Comparison of ENCODE assay signal across 9 cellular contexts in the genomic region with DNA sequence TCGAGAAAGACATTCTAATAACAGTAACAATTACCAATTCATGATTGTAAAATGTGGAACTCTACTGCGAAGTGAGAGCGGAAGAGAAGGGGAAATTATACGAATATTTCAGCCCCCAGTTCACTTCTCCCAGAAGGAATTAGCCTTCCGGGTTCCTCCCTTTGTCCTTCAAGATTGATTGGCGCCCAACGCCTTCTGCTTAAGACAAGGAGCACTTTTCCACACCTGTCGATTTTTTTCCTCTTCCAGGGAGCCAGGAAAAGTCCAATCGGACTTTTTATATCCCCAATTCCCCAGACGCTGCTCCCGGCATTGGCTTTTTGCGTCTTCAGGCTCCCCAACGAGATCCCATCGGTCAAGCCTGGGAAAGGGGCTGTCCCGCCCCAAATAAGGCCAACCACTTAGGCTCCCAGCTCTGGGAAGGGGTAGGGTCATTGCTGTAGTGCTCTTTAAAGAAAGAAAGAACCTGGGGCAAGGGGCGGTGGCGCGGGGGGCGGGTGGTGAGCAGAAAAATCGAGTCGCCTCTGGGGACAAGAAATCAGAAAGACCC. TPM values are rescaled to one million over a fixed set of nuclear protein-coding genes. Genes with fewer than 3 reads are reported as not detected.
DNase-seq lines count a peak whose midpoint lies in the region; FAIRE-seq and TF ChIP-seq lines count a peak whose summit lies in the region.
"Had no signal": no experiment of that assay in that cellular context is flagged by ENCODE, and none has a peak within 500 bp of the region (broad histone marks: within the 10 kb centered on the region; RNA-seq: fewer than 3 reads in every experiment).

No MANE protein-coding gene starts in this region.

- H3K36me3 Mint-ChIP-seq in mesothelial cell of epicardium, result no peaks in the 10 kb centered on the region

- no peak overlapping the region for H2BK20ac ChIP-seq in H1 (ENCODE audit: low read length)

- H2BK120ac ChIP-seq in H1 (replicated peaks; ENCODE audit: low read depth, low read length), result no peak overlapping the region

- TF ChIP-seq CTCF in H1 (IDR thresholded peaks at IDR 0.05; ENCODE audit: control extremely low read depth in 1 of 3, insufficient read depth in 1 of 3, low read depth in 1 of 3, low read length in 3 of 3) (no peak), mesothelial cell of epicardium (IDR thresholded peaks at IDR 0.05; ENCODE audit: unreplicated experiment) (no peak), tibial nerve (IDR thresholded peaks at IDR 0.05) (no peak), GM13976 (IDR thresholded peaks at IDR 0.05; ENCODE audit: borderline replicate concordance, control extremely low read depth, extremely low read depth, insufficient read depth, missing control alignments) (no peak)

- peak; percentile 28 for FAIRE-seq in H1 (lab: Jason Lieb, UNC)

- H3K79me1 ChIP-seq in H1 (ENCODE audit: low read depth, low read length), result peaks cover 5% of the 10 kb centered on the region; the same call in 1 of the 2 replicates

- no peak overlapping the region for H4K91ac ChIP-seq in H1 (replicated peaks; ENCODE audit: insufficient read length, low read length)

- H4K20me1 ChIP-seq in H1 (replicated peaks in 1 of 2; ENCODE audit: control insufficient read depth in 1 of 2, insufficient read depth in 2 of 2, low read length in 2 of 2), result peaks cover 0 to 2% of the 10 kb centered on the region in 2 experiments

- peak overlapping the region; percentile 59; the same call in 1 of the 2 replicates for H2AFZ ChIP-seq in H1 (ENCODE audit: low read length)

- H3K4me3 ChIP-seq in H1 (ENCODE audit: extremely low read depth in 1 of 4, insufficient read depth in 2 of 4, low read depth in 3 of 4, low read length in 4 of 4) (peak overlapping the region; percentile 76 to 97 (median 84)), tibial nerve (peak overlapping the region; percentile 35 to 58 (median 54))

- H3K4ac ChIP-seq in H1 (replicated peaks; ENCODE audit: insufficient read length, low read depth, low read length), result no peak overlapping the region

- H3K9me3 ChIP-seq in H1 (ENCODE audit: insufficient read depth in 2 of 2, low read depth in 1 of 2, low read length in 1 of 2) (no peaks in the 10 kb centered on the region), tibial nerve (no peaks in the 10 kb centered on the region)

- peaks cover 3% of the 10 kb centered on the region; the same call in 1 of the 2 replicates for H3K23me2 ChIP-seq in H1 (ENCODE audit: low read depth, low read length)

- in situ Hi-C loops in GM13976 (cut with MboI; ENCODE audit: low sequenced_read_pairs, unreplicated experiment), result no loop called here

- H3K4me1 Mint-ChIP-seq in mesothelial cell of epicardium, result peaks cover 50% of the 10 kb centered on the region

- TF ChIP-seq EP300 in H1 (IDR thresholded peaks at IDR 0.05; ENCODE audit: borderline replicate concordance in 1 of 2, low read depth in 2 of 2, low read length in 2 of 2) (no peak), tibial nerve (IDR thresholded peaks at IDR 0.05) (no peak)

- H3K9ac ChIP-seq in H1 (replicated peaks in 1 of 4; ENCODE audit: extremely low read depth in 1 of 4, low read depth in 3 of 4, low read length in 3 of 4), result peak overlapping the region; percentile 80 to 95 (median 81)

- no peak overlapping the region for H3K56ac ChIP-seq in H1 (replicated peaks; ENCODE audit: insufficient read length, low read depth, low read length)

- H3K36me3 ChIP-seq in H1 (ENCODE audit: control insufficient read depth in 2 of 4, insufficient read depth in 4 of 4, low read length in 3 of 4) (no peaks in the 10 kb centered on the region), tibial nerve (no peaks in the 10 kb centered on the region)

- H2BK15ac ChIP-seq in H1 (ENCODE audit: low read length), result no peak overlapping the region

- H2BK12ac ChIP-seq in H1 (ENCODE audit: low read depth, low read length), result no peak overlapping the region

- CTCF ChIA-PET in H1 (lab: Charles Lee; ENCODE audit: partially characterized antibody), result interaction anchor here (1.8 kb wide), 1 partner anchor 141 kb away, joined by 7 read pairs; no protein-coding TSS in a partner anchor

- TF ChIP-seq RAD21 in H1 (IDR thresholded peaks at IDR 0.05 in 1 of 2, conservative IDR thresholded peaks at IDR 0.05 in 1 of 2; ENCODE audit: low read depth in 2 of 2, low read length in 2 of 2), result no peak

- H3K27me3 Mint-ChIP-seq in mesothelial cell of epicardium (ENCODE audit: low read depth), result no peaks in the 10 kb centered on the region

- H3K27ac Mint-ChIP-seq in mesothelial cell of epicardium, result peak overlapping the region; percentile 86

- peak overlapping the region; percentile 41; the same call in 1 of the 2 replicates for H4K8ac ChIP-seq in H1 (ENCODE audit: extremely low read depth, insufficient read depth, low read length)

- no peak overlapping the region for H3K23ac ChIP-seq in H1 (ENCODE audit: insufficient read length)

- H3K79me2 ChIP-seq in H1 (ENCODE audit: control insufficient read depth in 1 of 2, insufficient read depth in 2 of 2, low read length in 2 of 2), result peaks cover 3 to 48% of the 10 kb centered on the region in 2 experiments; a peak in 3 of 4 replicates

- peak overlapping the region; percentile 90; the same call in 1 of the 2 replicates for H3K27ac ChIP-seq in H1 (ENCODE audit: low read depth, low read length)
- H3K27ac ChIP-seq in tibial nerve, result peak overlapping the region; percentile 22 to 91 (median 76)

- peak overlapping the region; percentile 88 for H3K4me3 Mint-ChIP-seq in mesothelial cell of epicardium

- H3K14ac ChIP-seq in H1 (ENCODE audit: insufficient read length), result no peak overlapping the region

- POLR2A ChIA-PET in H1 (lab: Charles Lee; ENCODE audit: partially characterized antibody), result interaction anchor here (0.6 to 2.0 kb wide), 4 partner anchors 12 to 397 kb away, joined by 3 to 11 read pairs (median 4); no protein-coding TSS in a partner anchor

- peak overlapping the region; percentile 92 for H3K18ac ChIP-seq in H1 (ENCODE audit: extremely low read depth, low read length)

- H3K9me3 Mint-ChIP-seq in mesothelial cell of epicardium, result no peaks in the 10 kb centered on the region

- TF ChIP-seq POLR2A in H1 (IDR thresholded peaks at IDR 0.05; ENCODE audit: control extremely low read depth in 1 of 2, low read depth in 2 of 2, low read length in 2 of 2), result peak; percentile 36 to 77; a peak in 2 of 3 replicates
- no peak for TF ChIP-seq POLR2A in tibial nerve (IDR thresholded peaks at IDR 0.05)

- H3K4me2 ChIP-seq in H1 (ENCODE audit: insufficient read depth in 1 of 2, low read depth in 2 of 2, low read length in 2 of 2), result peak overlapping the region; percentile 63 to 71

- peak overlapping the region; percentile 72 for H4K5ac ChIP-seq in H1 (ENCODE audit: insufficient read length, low read depth, low read length)

- peak overlapping the region; percentile 88 for H2BK5ac ChIP-seq in H1 (ENCODE audit: low read depth, low read length)

- H2AK5ac ChIP-seq in H1 (ENCODE audit: low read depth, low read length), result no peak overlapping the region

- no peaks in the 10 kb centered on the region for H3K27me3 ChIP-seq in H1 (replicated peaks in 1 of 4; ENCODE audit: control insufficient read depth in 3 of 4, extremely low read depth in 1 of 4, insufficient read depth in 3 of 4, low read length in 3 of 4)
- H3K27me3 ChIP-seq in tibial nerve, result peaks cover 0 to 17% of the 10 kb centered on the region in 2 donors

- WGBS in H1 (ENCODE audit: extremely low coverage in 1 of 2, insufficient coverage in 1 of 2, insufficient read length in 1 of 2, insufficient replicate concordance in 2 of 2, low coverage in 1 of 2, low lambda C conversion rate in 2 of 2, missing lambda C conversion rate in 1 of 2), 2 experiments, result 1% methylated on average over 19 of the region's 21 CpGs; no CpG with 5 or more reads in 1 of the 2 experiments
- 7 to 14% methylated on average over 21 of the region's 21 CpGs for WGBS in tibial nerve, 2 donors

- H3K4me1 ChIP-seq in H1 (replicated peaks in 1 of 4; ENCODE audit: control insufficient read depth in 3 of 4, insufficient read depth in 4 of 4, low read length in 3 of 4) (peaks cover 0 to 10% (median 6%) of the 10 kb centered on the region in 4 experiments; a peak in 5 of 7 replicates), tibial nerve (peaks cover 0 to 24% (median 0%) of the 10 kb centered on the region in 4 donors)

- DNase-seq in NCI-H1417 (lab: John Stamatoyannopoulos, UW), result peak in 2 of 3 experiments; percentile 64 to 82
- DNase-seq in NCI-H1417 treated with DMSO at 0.1 percent for 48 hours (lab: John Stamatoyannopoulos, UW), result no peak
- DNase-seq in H1 (ENCODE audit: low read depth in 1 of 2, low spot score in 2 of 2), result peak in 1 of 2 experiments; percentile 80
- DNase-seq in mesothelial cell of epicardium (ENCODE audit: low spot score in 2 of 2, unreplicated experiment in 2 of 2), result peak in 1 of 2 experiments; percentile 43
- DNase-seq in tibial nerve (ENCODE audit: low spot score in 2 of 2), result peak in 1 of 2 donors; percentile 6
- DNase-seq in GM13976 (ENCODE audit: low spot score), result no peak
- DNase-seq in HuH-7 (ENCODE audit: low spot score), result no peak
- DNase-seq in cortex of kidney (lab: John Stamatoyannopoulos, UW), result no peak

TF ChIP-seq in H1, 55 proteins besides CTCF, POLR2A, EP300 and RAD21 (continues in another document):
- no peak for TF ChIP-seq RNF2 (IDR thresholded peaks at IDR 0.05; ENCODE audit: borderline replicate concordance, low read depth, low read length, missing control alignments, poor library complexity, severe bottlenecking)
- TF ChIP-seq FOSL1 (IDR thresholded peaks at IDR 0.05; ENCODE audit: insufficient read depth, low read depth, low read length), result no peak

RNA-seq across cellular contexts. Expression of gene DSC2, which starts 1.5 kb away (rescaled TPM):
- total RNA-seq in H1 (2021; fragmentation: NEBNext Ultra II Directional; extraction: Animal tissue kit (Norgen Biotek cat#: 25700)), result 39.3 and 39.7 TPM in 2 replicates
- polyA plus RNA-seq in H1 (2011; rRNA removed), result 2.5 and 4.6 TPM in 2 replicates
- 5.0 TPM for polyA plus RNA-seq in H1 (2011; cell fraction: cytosol; rRNA removed)
- 3.8 TPM for polyA plus RNA-seq in H1 (2011; cell fraction: nucleus; rRNA removed)
- 10.8 to 22.0 TPM (median 14.8 TPM) in 4 replicates for polyA plus RNA-seq in H1 (2012, experiment 1 of 2)
- 1.1 TPM for polyA plus RNA-seq in H1 (2012, experiment 2 of 2)
- 39.3 TPM for polyA plus RNA-seq in H1 (2013, experiment 1 of 2)
- 36.8 TPM for polyA plus RNA-seq in H1 (2013, experiment 2 of 2)
- polyA minus RNA-seq in H1 (2011; rRNA and poly(A)+ RNA removed), result 21.9 and 31.9 TPM in 2 replicates
- 14.3 TPM for polyA minus RNA-seq in H1 (2011; cell fraction: cytosol; rRNA and poly(A)+ RNA removed)
- 15.2 TPM for polyA minus RNA-seq in H1 (2011; cell fraction: nucleus; rRNA and poly(A)+ RNA removed)
- 61.3 to 64.7 TPM (median 63.0 TPM) in 3 replicates for total RNA-seq in mesothelial cell of epicardium
- total RNA-seq in tibial nerve, result 1 to 10 TPM; 2.1 to 3.9 (median 3.2) TPM
- total RNA-seq: LHCN-M2 had no signal

RNA-seq across cellular contexts. Expression of gene DSC3, which starts 58.1 kb away (rescaled TPM):
- total RNA-seq in H1 (2021; fragmentation: NEBNext Ultra II Directional; extraction: Animal tissue kit (Norgen Biotek cat#: 25700)), result 3.3 and 3.7 TPM in 2 replicates
- 0.61 and 0.70 TPM in 2 replicates for polyA plus RNA-seq in H1 (2011; rRNA removed)
- 1.2 TPM for polyA plus RNA-seq in H1 (2011; cell fraction: cytosol; rRNA removed)
- 0.53 TPM for polyA plus RNA-seq in H1 (2011; cell fraction: nucleus; rRNA removed)
- polyA plus RNA-seq in H1 (2012, experiment 1 of 2), result 1.5 to 1.8 TPM (median 1.6 TPM) in 4 replicates
- 0.08 TPM for polyA plus RNA-seq in H1 (2012, experiment 2 of 2)
- 4.8 TPM for polyA plus RNA-seq in H1 (2013, experiment 1 of 2)
- polyA plus RNA-seq in H1 (2013, experiment 2 of 2), result 4.3 TPM
- 1.9 and 2.1 TPM in 2 replicates for polyA minus RNA-seq in H1 (2011; rRNA and poly(A)+ RNA removed)
- 0.95 TPM for polyA minus RNA-seq in H1 (2011; cell fraction: cytosol; rRNA and poly(A)+ RNA removed)
- polyA minus RNA-seq in H1 (2011; cell fraction: nucleus; rRNA and poly(A)+ RNA removed), result 1.4 TPM
- total RNA-seq in mesothelial cell of epicardium (29.1 to 32.6 TPM (median 30.9 TPM) in 3 replicates), tibial nerve (10 to 100 TPM in 2 of 4 donors, 1 to 10 TPM in 2; 5.1 to 12.4 (median 8.9) TPM)
- total RNA-seq: LHCN-M2 had no signal

Comparison
In these comparisons a context has a peak if more than half of its experiments do, and no peak if none do; other contexts are left out.
1. DNase-seq: peak in NCI-H1417 (2 of 3); none in NCI-H1417 treated with DMSO at 0.1 percent for 48 hours (single experiment), GM13976 (single experiment), HuH-7 (single experiment) and cortex of kidney (single experiment).
2. POLR2A ChIP-seq: peak in H1 (2 of 2); none in tibial nerve (0 of 2).